In the genomic region with DNA sequence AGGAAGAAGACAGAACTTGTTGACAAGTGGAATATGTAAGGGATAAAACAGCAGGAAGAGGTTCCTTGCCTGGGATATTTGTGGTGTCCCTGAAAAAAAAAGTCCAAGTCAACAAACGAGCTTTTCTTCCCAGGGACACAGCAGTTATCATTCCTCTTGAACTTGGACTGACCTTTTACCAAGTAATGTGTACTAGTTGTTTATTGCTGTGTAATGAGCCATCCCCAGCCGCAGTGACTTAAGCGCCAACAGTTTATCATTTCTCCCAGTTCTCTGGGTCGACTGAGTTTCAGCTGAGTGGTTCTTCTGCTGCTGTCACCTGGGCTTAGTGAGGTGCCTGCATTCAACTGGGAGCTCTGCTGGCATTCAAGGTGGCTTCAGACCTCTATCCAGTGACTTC, we compare ENCODE assay signal across 26 cellular contexts. TPM values are rescaled to one million over a fixed set of nuclear protein-coding genes. Genes with fewer than 3 reads are reported as not detected.
A peak's percentile ranks its signal among the peaks of the same experiment; 100 is the strongest.
DNase-seq lines count a peak whose midpoint lies in the region; ATAC-seq and TF ChIP-seq lines count a peak whose summit lies in the region.
"Had no signal": no experiment of that assay in that cellular context is flagged by ENCODE, and none has a peak within 500 bp of the region (broad histone marks: within the 10 kb centered on the region; RNA-seq: fewer than 3 reads in every experiment).

No MANE protein-coding gene starts in this region.

- DNase-seq in Right ventricle myocardium superior (no peak), right atrium auricular region (ENCODE audit: low spot score) (no peak), endodermal cell (no peak), left colon (no peak), thyroid gland (peak; percentile 16 to 25), hippocampal formation (lab: John Stamatoyannopoulos, UW) (no peak)
- DNase-seq: activated CD4-positive, alpha-beta T cell treated with anti-CD3 and anti-CD28 coated beads, Interleukin-2, amount 50 U/mL, for 4 hours; activated gamma-delta T cell; caudate nucleus; erythroblast; GOT3; KG1; NCI-H187; NCI-H226; NK-92 treated with Interleukin-12 subunit alpha and Interleukin-12 subunit beta, amount 100 ng/mL, for 24 hours; retina; WERI-Rb-1 had no signal

- H3K27ac ChIP-seq in right atrium auricular region (peak overlapping the region in 1 of 2 donors; percentile 48), endodermal cell (ENCODE audit: low read depth, low read length) (no peak overlapping the region), thyroid gland (no peak overlapping the region)
- H3K27ac ChIP-seq: SK-N-MC, WERI-Rb-1 had no signal

- H3K9me3 ChIP-seq in right atrium auricular region (no peaks in the 10 kb centered on the region), endodermal cell (ENCODE audit: control insufficient read depth, low read length) (no peaks in the 10 kb centered on the region), thyroid gland (no peaks in the 10 kb centered on the region)

- no peaks in the 10 kb centered on the region for H3K27me3 ChIP-seq in right atrium auricular region
- no peaks in the 10 kb centered on the region for H3K27me3 ChIP-seq in endodermal cell (ENCODE audit: control insufficient read depth, insufficient read depth, low read length, poor library complexity, severe bottlenecking)
- H3K27me3 ChIP-seq in thyroid gland = no peaks in the 10 kb centered on the region

- ATAC-seq in Right ventricle myocardium superior (ENCODE audit: poor library complexity) (peak; percentile 22), left colon (peak; percentile 91), GM21529 (IDR thresholded peaks at IDR 0.05; ENCODE audit: unreplicated experiment) (no peak), GM18870 (IDR thresholded peaks at IDR 0.05; ENCODE audit: unreplicated experiment) (no peak)
- ATAC-seq: Panc1 had no signal

- H3K4me3 ChIP-seq in right atrium auricular region (no peak overlapping the region), endodermal cell (ENCODE audit: low read length) (no peak overlapping the region), thyroid gland (replicated peaks in 1 of 3) (no peak overlapping the region)
- H3K4me3 ChIP-seq: lung, SK-N-MC had no signal

- TF ChIP-seq CTCF in right atrium auricular region (IDR thresholded peaks at IDR 0.05) (no peak), endodermal cell (conservative IDR thresholded peaks at IDR 0.05) (no peak), thyroid gland (IDR thresholded peaks at IDR 0.05) (no peak)

- no peak overlapping the region for H3K9ac ChIP-seq in endodermal cell (ENCODE audit: extremely low read depth, low read length, poor library complexity, severe bottlenecking)

- intact Hi-C loops in Right ventricle myocardium superior (cut with DNase I) = no loop called here
- intact Hi-C loops in left colon (cut with DNase I, micrococcal nuclease) = no loop called here
- intact Hi-C loops in thyroid gland (cut with DNase I) = no loop called here

- peak overlapping the region; percentile 5 for H3K27ac Mint-ChIP-seq in endodermal cell

- no peaks in the 10 kb centered on the region for H3K9me3 Mint-ChIP-seq in endodermal cell

- no peaks in the 10 kb centered on the region for H3K36me3 ChIP-seq in right atrium auricular region
- no peaks in the 10 kb centered on the region for H3K36me3 ChIP-seq in endodermal cell (ENCODE audit: control insufficient read depth, insufficient read depth, low read length)
- no peaks in the 10 kb centered on the region for H3K36me3 ChIP-seq in thyroid gland
- H3K36me3 ChIP-seq: WERI-Rb-1 had no signal

- H3K4me1 ChIP-seq in right atrium auricular region (peaks cover 0 to 12% of the 10 kb centered on the region in 2 donors), endodermal cell (ENCODE audit: control insufficient read depth, insufficient read depth, low read length) (no peaks in the 10 kb centered on the region), thyroid gland (peaks cover 0 to 8% of the 10 kb centered on the region in 2 donors)

- 91 to 94% methylated on average over 4 of the region's 4 CpGs for WGBS in endodermal cell (ENCODE audit: insufficient coverage in 1 of 2, insufficient read length in 1 of 2), 2 experiments
- 45 to 54% methylated on average over 4 of the region's 4 CpGs for WGBS in thyroid gland, 2 donors

- no peaks in the 10 kb centered on the region for H3K27me3 Mint-ChIP-seq in endodermal cell (ENCODE audit: insufficient read depth)

- no peaks in the 10 kb centered on the region for H3K36me3 Mint-ChIP-seq in endodermal cell (ENCODE audit: low read depth)

- H3K4me3 Mint-ChIP-seq in endodermal cell = no peak overlapping the region

- no peak for TF ChIP-seq POLR2A in thyroid gland (IDR thresholded peaks at IDR 0.05)

- peaks cover 12% of the 10 kb centered on the region for H3K4me1 Mint-ChIP-seq in endodermal cell

RNA-seq across cellular contexts. Expression of gene KREMEN1, which starts 37.0 kb away (rescaled TPM):
- 49.9 TPM for total RNA-seq in Right ventricle myocardium superior
- 10 to 100 TPM; 39.7 to 44.7 TPM for total RNA-seq in right atrium auricular region
- 1 to 10 TPM; 6.2 to 7.5 TPM for total RNA-seq in endodermal cell
- polyA plus RNA-seq in endodermal cell (2013, experiment 1 of 2) = 18.1 TPM
- polyA plus RNA-seq in endodermal cell (2013, experiment 2 of 2) = 17.0 TPM
- total RNA-seq in left colon = 10 to 100 TPM; 24.0 to 38.7 TPM
- total RNA-seq in thyroid gland = 10 to 100 TPM; 18.1 to 27.1 (median 25.6) TPM

RNA-seq across cellular contexts. Expression of gene C22orf31, which starts 48.2 kb away (rescaled TPM):
- total RNA-seq in Right ventricle myocardium superior = not detected
- total RNA-seq in right atrium auricular region = not detected
- not detected for total RNA-seq in endodermal cell
- polyA plus RNA-seq in endodermal cell (2013, experiment 1 of 2) = not detected
- not detected for polyA plus RNA-seq in endodermal cell (2013, experiment 2 of 2)
- not detected for total RNA-seq in left colon
- not detected for total RNA-seq in thyroid gland
- total RNA-seq: lung; myocyte; omental fat pad; T-helper 2 cell treated with Interferon-gamma antibody and Interleukin-4, amounts not matched to agents 100 ng/mL and 5 ng/mL, for 36 hours; temporal lobe had no signal

Comparison
In these comparisons a context has a peak if more than half of its experiments do, and no peak if none do; other contexts are left out.
1. ATAC-seq: peak in Right ventricle myocardium superior (single experiment) and left colon (single experiment); none in GM21529 (single experiment) and GM18870 (single experiment).
2. DNase-seq: peak in thyroid gland (2 of 2); none in Right ventricle myocardium superior (single experiment), right atrium auricular region (single experiment), endodermal cell (single experiment), left colon (0 of 2) and hippocampal formation (0 of 2).